11 cellular contexts compared by ENCODE assay signal in genomic region chrX:8364369-8365141, GRCh38.
A peak's percentile ranks its signal among the peaks of the same experiment; 100 is the strongest.
DNase-seq lines count a peak whose midpoint lies in the region; ATAC-seq, FAIRE-seq and TF ChIP-seq lines count a peak whose summit lies in the region.
"Had no signal": no experiment of that assay in that cellular context is flagged by ENCODE, and none has a peak within 500 bp of the region (broad histone marks: within the 10 kb centered on the region; RNA-seq: fewer than 3 reads in every experiment).

No MANE protein-coding gene starts in this region.

- no peak for TF ChIP-seq EP300 in H1 (IDR thresholded peaks at IDR 0.05; ENCODE audit: borderline replicate concordance in 1 of 2, low read depth in 2 of 2, low read length in 2 of 2)

- no peak overlapping the region for H3K4me2 ChIP-seq in H1 (ENCODE audit: insufficient read depth in 1 of 2, low read depth in 2 of 2, low read length in 2 of 2)

- peak; percentile 99 for FAIRE-seq in H1 (lab: Jason Lieb, UNC)

- H3K56ac ChIP-seq in H1 (replicated peaks; ENCODE audit: insufficient read length, low read depth, low read length), result no peak overlapping the region

- no peak overlapping the region for H2BK5ac ChIP-seq in H1 (ENCODE audit: low read depth, low read length)

- no peak overlapping the region for H3K27ac ChIP-seq in H1 (ENCODE audit: low read depth, low read length)
- H3K27ac ChIP-seq: BLaER1 treated with 17β-estradiol and CSF1 and Interleukin-3, amounts not matched to agents 10 nM and 100 nM; HL-60 had no signal

- no peak overlapping the region for H3K4me3 ChIP-seq in H1 (ENCODE audit: extremely low read depth in 1 of 4, insufficient read depth in 2 of 4, low read depth in 3 of 4, low read length in 4 of 4)
- H3K4me3 ChIP-seq: BLaER1 treated with 17β-estradiol and CSF1 and Interleukin-3, amounts not matched to agents 10 nM and 100 nM; mucosa of descending colon had no signal

- H4K91ac ChIP-seq in H1 (replicated peaks; ENCODE audit: insufficient read length, low read length), result no peak overlapping the region

- H3K18ac ChIP-seq in H1 (ENCODE audit: extremely low read depth, low read length), result no peak overlapping the region

- H4K5ac ChIP-seq in H1 (ENCODE audit: insufficient read length, low read depth, low read length), result no peak overlapping the region

- WGBS in H1 (ENCODE audit: extremely low coverage in 1 of 2, insufficient coverage in 1 of 2, insufficient read length in 1 of 2, insufficient replicate concordance in 2 of 2, low coverage in 1 of 2, low lambda C conversion rate in 2 of 2, missing lambda C conversion rate in 1 of 2), 2 experiments, result 54% methylated on average over 13 of the region's 13 CpGs; no CpG with 5 or more reads in 1 of the 2 experiments

- no peaks in the 10 kb centered on the region for H3K36me3 ChIP-seq in H1 (ENCODE audit: control insufficient read depth in 2 of 4, insufficient read depth in 4 of 4, low read length in 3 of 4)
- H3K36me3 ChIP-seq: BLaER1 treated with 17β-estradiol and CSF1 and Interleukin-3, amounts not matched to agents 10 nM and 100 nM had no signal

- no peak overlapping the region for H3K23ac ChIP-seq in H1 (ENCODE audit: insufficient read length)

- no peaks in the 10 kb centered on the region for H3K4me1 ChIP-seq in H1 (replicated peaks in 1 of 4; ENCODE audit: control insufficient read depth in 3 of 4, insufficient read depth in 4 of 4, low read length in 3 of 4)

- no peak for TF ChIP-seq POLR2A in H1 (IDR thresholded peaks at IDR 0.05; ENCODE audit: control extremely low read depth in 1 of 2, low read depth in 2 of 2, low read length in 2 of 2)

- no peak overlapping the region for H2AFZ ChIP-seq in H1 (ENCODE audit: low read length)

- H4K8ac ChIP-seq in H1 (ENCODE audit: extremely low read depth, insufficient read depth, low read length), result no peak overlapping the region

- CTCF ChIA-PET in H1 (lab: Charles Lee; ENCODE audit: partially characterized antibody), result interaction anchor here (0.6 to 1.4 kb wide), 11 partner anchors 10 to 378 kb away, joined by 3 to 6 read pairs (median 3); no protein-coding TSS in a partner anchor

- H3K27me3 ChIP-seq in H1 (replicated peaks in 1 of 4; ENCODE audit: control insufficient read depth in 3 of 4, extremely low read depth in 1 of 4, insufficient read depth in 3 of 4, low read length in 3 of 4), result no peaks in the 10 kb centered on the region
- H3K27me3 ChIP-seq: BLaER1 treated with 17β-estradiol and CSF1 and Interleukin-3, amounts not matched to agents 10 nM and 100 nM had no signal

- no peaks in the 10 kb centered on the region for H3K79me2 ChIP-seq in H1 (ENCODE audit: control insufficient read depth in 1 of 2, insufficient read depth in 2 of 2, low read length in 2 of 2)

- H3K79me1 ChIP-seq in H1 (ENCODE audit: low read depth, low read length), result no peaks in the 10 kb centered on the region

- no peak overlapping the region for H3K9ac ChIP-seq in H1 (replicated peaks in 1 of 4; ENCODE audit: extremely low read depth in 1 of 4, low read depth in 3 of 4, low read length in 3 of 4)
- H3K9ac ChIP-seq: BLaER1 treated with 17β-estradiol and CSF1 and Interleukin-3, amounts not matched to agents 10 nM and 100 nM had no signal

- H3K4ac ChIP-seq in H1 (replicated peaks; ENCODE audit: insufficient read length, low read depth, low read length), result no peak overlapping the region

- H3K14ac ChIP-seq in H1 (ENCODE audit: insufficient read length), result no peak overlapping the region

- H2BK15ac ChIP-seq in H1 (ENCODE audit: low read length), result no peak overlapping the region

- no peaks in the 10 kb centered on the region for H4K20me1 ChIP-seq in H1 (replicated peaks in 1 of 2; ENCODE audit: control insufficient read depth in 1 of 2, insufficient read depth in 2 of 2, low read length in 2 of 2)
- H4K20me1 ChIP-seq: BLaER1 treated with 17β-estradiol and CSF1 and Interleukin-3, amounts not matched to agents 10 nM and 100 nM had no signal

- H2BK12ac ChIP-seq in H1 (ENCODE audit: low read depth, low read length), result no peak overlapping the region

- H2AK5ac ChIP-seq in H1 (ENCODE audit: low read depth, low read length), result no peak overlapping the region

- H2BK20ac ChIP-seq in H1 (ENCODE audit: low read length), result no peak overlapping the region

- TF ChIP-seq RAD21 in H1 (IDR thresholded peaks at IDR 0.05 in 1 of 2, conservative IDR thresholded peaks at IDR 0.05 in 1 of 2; ENCODE audit: low read depth in 2 of 2, low read length in 2 of 2), result peak; percentile 83

- POLR2A ChIA-PET in H1 (lab: Charles Lee; ENCODE audit: partially characterized antibody), result no interaction called here

- DNase-seq in SKM-1 (lab: John Stamatoyannopoulos, UW; ENCODE audit: unreplicated experiment) (peak; percentile 0), SKM-1 treated with dmso at 0.1 percent for 144 hours (lab: John Stamatoyannopoulos, UW; ENCODE audit: unreplicated experiment) (no peak), NCI-H748 treated with DMSO at 0.1 percent for 48 hours (lab: John Stamatoyannopoulos, UW) (peak; percentile 46), H1 (ENCODE audit: low read depth in 1 of 2, low spot score in 2 of 2) (peak; percentile 9 to 53), GOT3 (lab: John Stamatoyannopoulos, UW) (no peak)
- peak; percentile 20 for DNase-seq in stimulated activated CD8-positive, alpha-beta memory T cell treated with anti-CD3 and anti-CD28 coated beads, Interleukin-4, amount 100 ng/mL, for 48 hours

- TF ChIP-seq CTCF in H1 (IDR thresholded peaks at IDR 0.05; ENCODE audit: control extremely low read depth in 1 of 3, insufficient read depth in 1 of 3, low read depth in 1 of 3, low read length in 3 of 3), result peak; percentile 51 to 94 (median 74)

- ATAC-seq in HG02840 (IDR thresholded peaks at IDR 0.05; ENCODE audit: low FRiP score, unreplicated experiment) (no peak), HG03159 (IDR thresholded peaks at IDR 0.05; ENCODE audit: unreplicated experiment) (no peak)
- ATAC-seq: mucosa of descending colon had no signal

- H3K23me2 ChIP-seq in H1 (ENCODE audit: low read depth, low read length), result no peaks in the 10 kb centered on the region

- H2BK120ac ChIP-seq in H1 (replicated peaks; ENCODE audit: low read depth, low read length), result no peak overlapping the region

- H3K9me3 ChIP-seq in H1 (ENCODE audit: insufficient read depth in 2 of 2, low read depth in 1 of 2, low read length in 1 of 2), result no peaks in the 10 kb centered on the region
- H3K9me3 ChIP-seq: BLaER1 treated with 17β-estradiol and CSF1 and Interleukin-3, amounts not matched to agents 10 nM and 100 nM; mucosa of descending colon had no signal

TF ChIP-seq in H1, 55 proteins besides CTCF, POLR2A, EP300 and RAD21:
- TF ChIP-seq GABPA (IDR thresholded peaks at IDR 0.05; ENCODE audit: borderline replicate concordance, insufficient read depth, low read length) (no peak), BRCA1 (IDR thresholded peaks at IDR 0.05; ENCODE audit: low read depth, low read length) (no peak), JUN (IDR thresholded peaks at IDR 0.05; ENCODE audit: low read depth, low read length) (no peak), FOSL1 (IDR thresholded peaks at IDR 0.05; ENCODE audit: insufficient read depth, low read depth, low read length) (no peak), SRF (IDR thresholded peaks at IDR 0.05; ENCODE audit: low read depth, low read length) (no peak), YY1 (IDR thresholded peaks at IDR 0.05; ENCODE audit: low read depth, low read length) (no peak), EGR1 (IDR thresholded peaks at IDR 0.05; ENCODE audit: borderline replicate concordance, low read depth, low read length) (no peak), NRF1 (IDR thresholded peaks at IDR 0.05; ENCODE audit: low read depth, low read length) (no peak), HDAC6 (IDR thresholded peaks at IDR 0.05; ENCODE audit: low read depth, low read length) (no peak), TAF7 (optimal IDR thresholded peaks at IDR 0.05; ENCODE audit: borderline replicate concordance, low read depth, low read length) (no peak), NANOG (IDR thresholded peaks at IDR 0.05; ENCODE audit: insufficient read depth, low read depth, low read length, poor library complexity, severe bottlenecking) (no peak), TEAD4 (IDR thresholded peaks at IDR 0.05; ENCODE audit: low read depth, low read length) (no peak), PHF8 (conservative IDR thresholded peaks at IDR 0.05; ENCODE audit: low read depth, low read length) (no peak), SP4 (IDR thresholded peaks at IDR 0.05; ENCODE audit: low read length) (no peak), USF2 (IDR thresholded peaks at IDR 0.05; ENCODE audit: low read length) (no peak), SIRT6 (IDR thresholded peaks at IDR 0.05; ENCODE audit: low read length) (no peak), SIN3A (conservative IDR thresholded peaks at IDR 0.05 in 1 of 2, IDR thresholded peaks at IDR 0.05 in 1 of 2; ENCODE audit: low read depth in 1 of 2, low read length in 2 of 2) (no peak), CREB1 (IDR thresholded peaks at IDR 0.05) (no peak), CHD1 (IDR thresholded peaks at IDR 0.05; ENCODE audit: low read depth, low read length) (no peak)

Comparison
In these comparisons a context has a peak if more than half of its experiments do, and no peak if none do; other contexts are left out.
1. DNase-seq: peak in SKM-1 (single experiment), NCI-H748 treated with DMSO at 0.1 percent for 48 hours (single experiment), H1 (2 of 2) and stimulated activated CD8-positive, alpha-beta memory T cell treated with anti-CD3 and anti-CD28 coated beads, Interleukin-4, amount 100 ng/mL, for 48 hours (single experiment); none in SKM-1 treated with dmso at 0.1 percent for 144 hours (single experiment) and GOT3 (single experiment).